8 cellular contexts compared by ENCODE assay signal in the genomic region with DNA sequence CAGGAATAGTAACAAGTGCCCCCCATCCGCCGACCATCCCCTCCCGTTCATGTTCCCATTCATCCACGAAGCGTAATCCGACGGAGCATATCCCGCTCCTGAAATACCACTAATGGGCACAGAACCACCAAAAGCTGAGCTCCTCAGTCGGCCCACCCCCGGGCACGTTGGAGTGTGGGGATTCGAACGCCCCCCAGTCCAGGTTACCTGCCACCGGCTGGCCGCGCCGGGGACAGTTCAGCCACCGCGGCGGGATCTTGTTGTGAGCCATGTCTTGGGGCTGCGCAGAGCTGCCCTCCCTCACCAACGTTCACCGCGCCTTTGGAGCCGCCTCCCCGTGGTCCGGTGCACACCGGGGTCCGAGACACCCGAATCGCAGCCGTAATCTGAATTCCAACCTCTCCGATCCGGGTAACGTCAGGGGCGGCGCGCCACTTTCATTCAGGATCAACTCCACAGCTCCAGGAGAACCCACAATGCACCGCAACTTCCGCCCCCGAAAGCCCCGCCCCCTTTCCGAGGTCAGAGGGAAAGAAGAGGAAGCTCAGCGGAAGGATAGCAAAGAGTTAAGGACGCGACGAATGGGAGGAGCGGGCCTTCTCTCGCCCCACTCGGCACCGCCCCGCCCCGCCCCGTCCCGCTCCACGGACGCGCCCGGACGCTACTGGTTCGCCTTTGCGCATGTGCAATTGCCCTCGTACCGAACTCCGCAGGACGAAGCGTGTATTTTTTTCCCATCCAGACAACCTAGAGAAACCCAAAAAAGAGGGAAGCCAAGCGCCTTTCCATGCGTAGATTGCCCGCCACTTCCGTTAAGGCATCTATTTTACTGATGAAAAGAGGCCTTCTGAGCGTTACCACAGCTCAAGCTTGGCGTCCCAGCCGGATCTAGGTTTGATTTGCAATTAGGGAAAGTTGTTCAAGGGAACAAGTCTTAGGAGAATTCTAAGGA. TPM values are rescaled to one million over a fixed set of nuclear protein-coding genes. Genes with fewer than 3 reads are reported as not detected.
DNase-seq lines count a peak whose midpoint lies in the region; ATAC-seq and TF ChIP-seq lines count a peak whose summit lies in the region.

RNGTT (minus strand) TSS at position 480 of the 952 bp plus-strand sequence; CDS start at position 271, 209 bp downstream.

- WGBS in SK-N-SH (ENCODE audit: low lambda C conversion rate) = under 1% methylated on average over 56 of the region's 74 CpGs
- WGBS in suprapubic skin = under 1% methylated on average over 56 of the region's 74 CpGs

- H3K4me3 ChIP-seq in SK-N-SH (ENCODE audit: low read depth in 2 of 2, low read length in 1 of 2) = peak within 1 kb of the TSS; percentile 89 to 98
- peak within 1 kb of the TSS; percentile 72 for H3K4me3 ChIP-seq in suprapubic skin

- DNase-seq in GM04504 (ENCODE audit: low read depth) = peak; percentile 95
- DNase-seq in NCI-H1048 (lab: John Stamatoyannopoulos, UW) = peak; percentile 93
- DNase-seq in SK-N-SH = peak; percentile 97
- peak; percentile 99 for DNase-seq in activated naive CD4-positive, alpha-beta T cell treated with anti-CD3 and anti-CD28 coated beads, Interleukin-2, amount 50 U/mL, for 16 hours
- peak; percentile 98 for DNase-seq in globus pallidus (ENCODE audit: low spot score)
- DNase-seq in nucleus accumbens (lab: John Stamatoyannopoulos, UW) = peak; percentile 76 to 99 (median 97)
- DNase-seq in suprapubic skin (ENCODE audit: low spot score in 2 of 2) = peak; percentile 98 to 99

- no peaks in the 10 kb centered on the region for H4K20me1 ChIP-seq in SK-N-SH (ENCODE audit: insufficient read depth)

- no peaks in the 10 kb centered on the region for H3K36me3 ChIP-seq in SK-N-SH (replicated peaks in 1 of 2; ENCODE audit: control insufficient read depth in 1 of 2, insufficient read depth in 2 of 2, low read length in 1 of 2)
- H3K36me3 ChIP-seq in suprapubic skin = no peaks in the 10 kb centered on the region

- peak in 1 of 2 donors; percentile 32 for TF ChIP-seq POLR2A in suprapubic skin (IDR thresholded peaks at IDR 0.05)

- peaks cover 10% of the 10 kb centered on the region; the same call in 1 of the 2 replicates for H3K9me3 ChIP-seq in SK-N-SH
- H3K9me3 ChIP-seq in suprapubic skin = no peaks in the 10 kb centered on the region

- peak within 1 kb of the TSS; percentile 95 for H2AFZ ChIP-seq in SK-N-SH (ENCODE audit: low read depth)

- H3K27ac ChIP-seq in SK-N-SH (ENCODE audit: low read depth in 2 of 2, low read length in 1 of 2) = peak within 1 kb of the TSS; percentile 80 to 94
- peak within 1 kb of the TSS; percentile 80 for H3K27ac ChIP-seq in suprapubic skin

- H3K27me3 ChIP-seq in SK-N-SH (ENCODE audit: insufficient read depth) = no peaks in the 10 kb centered on the region
- no peaks in the 10 kb centered on the region for H3K27me3 ChIP-seq in suprapubic skin

- no peak for TF ChIP-seq EP300 in SK-N-SH (IDR thresholded peaks at IDR 0.05; ENCODE audit: borderline replicate concordance in 1 of 2, low read depth in 1 of 2, low read length in 1 of 2)
- no peak for TF ChIP-seq EP300 in suprapubic skin (IDR thresholded peaks at IDR 0.05)

- ATAC-seq in HG02571 (IDR thresholded peaks at IDR 0.05; ENCODE audit: unreplicated experiment) = peak; percentile 100

- TF ChIP-seq CTCF in SK-N-SH (IDR thresholded peaks at IDR 0.05) = no peak
- no peak for TF ChIP-seq CTCF in suprapubic skin (IDR thresholded peaks at IDR 0.05)

- H3K79me2 ChIP-seq in SK-N-SH (ENCODE audit: insufficient read depth) = peaks cover 49% of the 10 kb centered on the region

- POLR2A ChIA-PET in SK-N-SH (lab: Yijun Ruan, JAX) = interaction anchor here (0.6 kb wide), 1 partner anchor 184 kb away, joined by 3 read pairs; no protein-coding TSS in a partner anchor

- H3K4me1 ChIP-seq in SK-N-SH (ENCODE audit: control insufficient read depth in 1 of 2, insufficient read depth in 2 of 2, low read depth in 1 of 2, low read length in 1 of 2) = peaks cover 0 to 9% of the 10 kb centered on the region in 2 experiments; a peak in 1 of 4 replicates
- H3K4me1 ChIP-seq in suprapubic skin = peaks cover 21% of the 10 kb centered on the region

- CTCF ChIA-PET in SK-N-SH (lab: Yijun Ruan, JAX) = interaction anchor here (1.0 to 2.3 kb wide), 2 partner anchors 20 to 183 kb away, joined by 3 to 13 read pairs; no protein-coding TSS in a partner anchor

- peak within 1 kb of the TSS; percentile 90 for H3K4me2 ChIP-seq in SK-N-SH

- no peak for TF ChIP-seq RAD21 in SK-N-SH (IDR thresholded peaks at IDR 0.05; ENCODE audit: low read length)

- peaks cover 4% of the 10 kb centered on the region for H3F3A ChIP-seq in SK-N-SH (replicated peaks; ENCODE audit: insufficient read depth)

- H3K9ac ChIP-seq in SK-N-SH = peak within 1 kb of the TSS; percentile 86

- H3K9me2 ChIP-seq in SK-N-SH = no peaks in the 10 kb centered on the region

TF ChIP-seq in SK-N-SH, 30 proteins besides CTCF, POLR2A, EP300 and RAD21:
- TF ChIP-seq, protein P1, sequence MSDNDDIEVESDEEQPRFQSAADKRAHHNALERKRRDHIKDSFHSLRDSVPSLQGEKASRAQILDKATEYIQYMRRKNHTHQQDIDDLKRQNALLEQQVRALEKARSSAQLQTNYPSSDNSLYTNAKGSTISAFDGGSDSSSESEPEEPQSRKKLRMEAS (IDR thresholded peaks at IDR 0.05; ENCODE audit: low read depth) = peak; percentile 44; the same call in 1 of the 2 replicates
- TF ChIP-seq, protein P2, sequence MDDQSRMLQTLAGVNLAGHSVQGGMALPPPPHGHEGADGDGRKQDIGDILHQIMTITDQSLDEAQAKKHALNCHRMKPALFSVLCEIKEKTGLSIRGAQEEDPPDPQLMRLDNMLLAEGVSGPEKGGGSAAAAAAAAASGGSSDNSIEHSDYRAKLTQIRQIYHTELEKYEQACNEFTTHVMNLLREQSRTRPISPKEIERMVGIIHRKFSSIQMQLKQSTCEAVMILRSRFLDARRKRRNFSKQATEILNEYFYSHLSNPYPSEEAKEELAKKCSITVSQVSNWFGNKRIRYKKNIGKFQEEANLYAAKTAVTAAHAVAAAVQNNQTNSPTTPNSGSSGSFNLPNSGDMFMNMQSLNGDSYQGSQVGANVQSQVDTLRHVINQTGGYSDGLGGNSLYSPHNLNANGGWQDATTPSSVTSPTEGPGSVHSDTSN (IDR thresholded peaks at IDR 0.05) = no peak; the same call in 1 of the 2 replicates
- TF ChIP-seq TAF1 (IDR thresholded peaks at IDR 0.05; ENCODE audit: borderline replicate concordance, low read depth, low read length) (peak; percentile 21), TEAD4 (IDR thresholded peaks at IDR 0.05; ENCODE audit: borderline replicate concordance, insufficient read depth) (no peak), MXI1 (IDR thresholded peaks at IDR 0.05; ENCODE audit: low read depth, low read length) (no peak), GABPA (IDR thresholded peaks at IDR 0.05; ENCODE audit: low read depth) (peak; percentile 82), NRF1 (IDR thresholded peaks at IDR 0.05; ENCODE audit: low read depth, low read length) (peak; percentile 74), POLR2AphosphoS5 (IDR thresholded peaks at IDR 0.05; ENCODE audit: low read depth, low read length) (peak; percentile 73), TCF12 (IDR thresholded peaks at IDR 0.05) (no peak), ELF1 (IDR thresholded peaks at IDR 0.05) (peak; percentile 96), SIN3A (IDR thresholded peaks at IDR 0.05; ENCODE audit: borderline replicate concordance, low read depth, low read length) (peak; percentile 66; the same call in 1 of the 2 replicates), CHD2 (IDR thresholded peaks at IDR 0.05; ENCODE audit: low read length, partially characterized antibody) (peak; percentile 36)

RNA-seq across cellular contexts. Expression of gene RNGTT, which starts in this region (rescaled TPM):
- polyA plus RNA-seq in SK-N-SH (2012; rRNA removed) = 3.3 and 4.0 TPM in 2 replicates
- polyA plus RNA-seq in SK-N-SH (2012; cell fraction: cytosol; rRNA removed) = 5.5 and 7.1 TPM in 2 replicates
- 2.9 and 5.2 TPM in 2 replicates for polyA plus RNA-seq in SK-N-SH (2012; cell fraction: nucleus; rRNA removed)
- 10 to 100 TPM in 2 of 4 donors, 1 to 10 TPM in 2; 8.6 to 13.6 (median 11.6) TPM for total RNA-seq in suprapubic skin

Comparison
In these comparisons a context has a peak if more than half of its experiments do, and no peak if none do; other contexts are left out.
1. Peak in every context shown above with its lines: DNase-seq, ATAC-seq, H3K4me3 ChIP-seq and H3K27ac ChIP-seq.